19 cellular contexts compared by ENCODE assay signal in the genomic region with DNA sequence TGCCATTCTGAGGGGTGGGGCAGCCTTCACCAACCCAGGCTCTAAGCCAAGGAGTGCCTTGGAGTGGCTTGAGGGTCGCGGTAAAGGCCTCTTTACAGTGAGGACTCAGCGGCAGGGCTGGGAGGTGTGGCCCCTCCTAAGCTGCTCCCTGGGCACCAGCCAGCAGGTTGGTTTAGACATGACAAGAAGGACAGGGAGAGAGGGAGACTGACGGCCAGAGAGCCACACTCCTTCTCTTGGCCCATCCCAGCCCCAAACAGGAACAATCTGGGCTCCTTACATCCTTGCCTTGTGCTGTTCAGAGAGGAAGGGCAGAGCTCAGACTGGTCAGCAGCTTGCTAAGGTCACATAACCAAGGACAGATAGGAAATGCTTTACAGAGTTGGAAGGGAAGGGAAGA.
A peak's percentile ranks its signal among the peaks of the same experiment; 100 is the strongest.
DNase-seq lines count a peak whose midpoint lies in the region; ATAC-seq and TF ChIP-seq lines count a peak whose summit lies in the region.
"Had no signal": no experiment of that assay in that cellular context is flagged by ENCODE, and none has a peak within 500 bp of the region (broad histone marks: within the 10 kb centered on the region; RNA-seq: fewer than 3 reads in every experiment).

No MANE protein-coding gene starts in this region.

- H4K20me1 ChIP-seq in osteoblast (ENCODE audit: insufficient read depth, low read length): no peaks in the 10 kb centered on the region

- TF ChIP-seq CTCF in heart right ventricle (IDR thresholded peaks at IDR 0.05) (no peak), osteoblast (IDR thresholded peaks at IDR 0.05; ENCODE audit: extremely low read depth, low read depth, low read length) (no peak)

- no peak overlapping the region for H2AFZ ChIP-seq in osteoblast (ENCODE audit: low read length)
- H2AFZ ChIP-seq: GM23338 had no signal

- H3K79me2 ChIP-seq in osteoblast (ENCODE audit: insufficient read depth, low read length): no peaks in the 10 kb centered on the region

- peaks cover 6 to 16% (median 14%) of the 10 kb centered on the region in 9 donors for H3K4me1 ChIP-seq in heart right ventricle
- peaks cover 15% of the 10 kb centered on the region for H3K4me1 ChIP-seq in osteoblast (ENCODE audit: insufficient read depth, low read length)
- no peaks in the 10 kb centered on the region for H3K4me1 ChIP-seq in aorta (ENCODE audit: control insufficient read depth in 1 of 2, insufficient read depth in 2 of 2, low read length in 2 of 2)

- DNase-seq in Right ventricle myocardium inferior (ENCODE audit: missing footprints) (peak; percentile 9), heart right ventricle (no peak), dermis blood vessel endothelial cell (peak; percentile 59), osteoblast (ENCODE audit: insufficient read length, low spot score, missing footprints) (peak; percentile 21), aorta (peak; percentile 35 to 49), mesenteric fat pad (ENCODE audit: low spot score) (no peak), glomerular visceral epithelial cell (ENCODE audit: extremely low spot score) (no peak)
- DNase-seq: AML-193; Calu3; CD4-positive, alpha-beta T cell; DND-41; GF-D8; NCI-H1048; NCI-H226; NCI-H526 had no signal

- H3K9me3 ChIP-seq in heart right ventricle (no peaks in the 10 kb centered on the region), osteoblast (ENCODE audit: low read depth, low read length) (no peaks in the 10 kb centered on the region), aorta (ENCODE audit: control insufficient read depth, low read length) (no peaks in the 10 kb centered on the region)

- H3K27me3 ChIP-seq in heart right ventricle (peaks cover 0 to 65% (median 41%) of the 10 kb centered on the region in 7 donors), osteoblast (ENCODE audit: insufficient read depth, low read length) (peaks cover 22% of the 10 kb centered on the region), aorta (ENCODE audit: control insufficient read depth in 1 of 2, insufficient read depth in 2 of 2, low read length in 1 of 2) (no peaks in the 10 kb centered on the region)

- intact Hi-C loops in Right ventricle myocardium inferior (cut with DNase I) (no loop called here), heart right ventricle (cut with DNase I) (loop anchor here in 3 of 10 donors (2.0 to 10.0 kb wide), 4 partner anchors 69 to 1706 kb away; no protein-coding TSS in a partner anchor), aorta (cut with DNase I) (loop anchor here in 1 of 2 donors (5.0 kb wide), 1 partner anchor 74 kb away; no protein-coding TSS in a partner anchor)

- no peak overlapping the region for H3K4me2 ChIP-seq in osteoblast (ENCODE audit: insufficient read depth, low read length)
- H3K4me2 ChIP-seq: GM23338 had no signal

- H3K4me3 ChIP-seq in heart right ventricle: no peak overlapping the region
- no peak overlapping the region for H3K4me3 ChIP-seq in osteoblast (ENCODE audit: insufficient read depth, low read length)
- no peak overlapping the region for H3K4me3 ChIP-seq in aorta (ENCODE audit: low read length in 2 of 2)
- H3K4me3 ChIP-seq: GM23338 had no signal

- WGBS in heart right ventricle, 2 donors: 66 to 74% methylated on average over 4 of the region's 4 CpGs
- 69 to 70% methylated on average over 4 of the region's 4 CpGs for WGBS in aorta, 2 donors

- H3K27ac ChIP-seq in heart right ventricle: no peak overlapping the region
- H3K27ac ChIP-seq in osteoblast (ENCODE audit: low read depth, low read length): no peak overlapping the region
- no peak overlapping the region for H3K27ac ChIP-seq in aorta (ENCODE audit: low read depth in 1 of 2, low read length in 2 of 2)
- H3K27ac ChIP-seq: HL-60, RWPE1 had no signal

- ATAC-seq in Right ventricle myocardium inferior (no peak), heart right ventricle (no peak), aorta (ENCODE audit: low FRiP score) (no peak), HG02884 (IDR thresholded peaks at IDR 0.05; ENCODE audit: unreplicated experiment) (no peak)
- ATAC-seq: GM23338 had no signal

- H3K36me3 ChIP-seq in heart right ventricle: no peaks in the 10 kb centered on the region
- H3K36me3 ChIP-seq in osteoblast (ENCODE audit: insufficient read depth, low read length): no peaks in the 10 kb centered on the region
- no peaks in the 10 kb centered on the region for H3K36me3 ChIP-seq in aorta (ENCODE audit: control insufficient read depth in 1 of 2, insufficient read depth in 2 of 2, low read length in 1 of 2)

Comparison
In these comparisons a context has a peak if more than half of its experiments do, and no peak if none do; other contexts are left out.
1. DNase-seq: peak in Right ventricle myocardium inferior (single experiment), dermis blood vessel endothelial cell (single experiment), osteoblast (single experiment) and aorta (2 of 2); none in heart right ventricle (0 of 2), mesenteric fat pad (single experiment) and glomerular visceral epithelial cell (single experiment).